Comparison of ENCODE assay signal across 8 cellular contexts in genomic region chr1:201447911-201448871, GRCh38. TPM values are rescaled to one million over a fixed set of nuclear protein-coding genes. Genes with fewer than 3 reads are reported as not detected.
A peak's percentile ranks its signal among the peaks of the same experiment; 100 is the strongest.
DNase-seq lines count a peak whose midpoint lies in the region; ATAC-seq and TF ChIP-seq lines count a peak whose summit lies in the region.

No MANE protein-coding gene starts in this region.

- H3K27me3 ChIP-seq in ascending aorta, result no peaks in the 10 kb centered on the region
- no peaks in the 10 kb centered on the region for H3K27me3 ChIP-seq in sigmoid colon

- H3K9me3 ChIP-seq in ascending aorta (no peaks in the 10 kb centered on the region), sigmoid colon (no peaks in the 10 kb centered on the region)

- ATAC-seq in GM21390 (IDR thresholded peaks at IDR 0.05; ENCODE audit: unreplicated experiment) (peak; percentile 79), GM18861 (IDR thresholded peaks at IDR 0.05; ENCODE audit: unreplicated experiment) (no peak)

- H3K36me3 ChIP-seq in ascending aorta, result no peaks in the 10 kb centered on the region
- H3K36me3 ChIP-seq in sigmoid colon, result no peaks in the 10 kb centered on the region

- intact Hi-C loops in ascending aorta (cut with DNase I), result loop anchor here (1.0 kb wide), 2 partner anchors 32 to 65 kb away; no protein-coding TSS in a partner anchor
- intact Hi-C loops in sigmoid colon (cut with DNase I), result loop anchor here (1.0 to 2.0 kb wide), 2 partner anchors 33 to 65 kb away; no protein-coding TSS in a partner anchor

- TF ChIP-seq POLR2A in sigmoid colon (IDR thresholded peaks at IDR 0.05), result no peak

- DNase-seq in CD1c-positive myeloid dendritic cell (ENCODE audit: extremely low spot score) (peak; percentile 69), KBM-7 (peak; percentile 77), SW480 (ENCODE audit: low spot score) (peak; percentile 86), ascending aorta (ENCODE audit: low spot score in 2 of 2) (peak in 1 of 2 donors; percentile 86), hippocampal formation (lab: John Stamatoyannopoulos, UW) (peak; percentile 87 to 94), sigmoid colon (peak; percentile 93)

- WGBS in sigmoid colon, 2 donors, result 22 to 36% methylated on average over 20 of the region's 20 CpGs

- H3K4me3 ChIP-seq in ascending aorta (no peak overlapping the region), sigmoid colon (no peak overlapping the region)

- TF ChIP-seq CTCF in ascending aorta (IDR thresholded peaks at IDR 0.05) (peak; percentile 78 to 89 (median 81)), sigmoid colon (IDR thresholded peaks at IDR 0.05) (peak; percentile 78 to 92 (median 84))

- peak in 1 of 4 donors; percentile 41 for TF ChIP-seq EP300 in sigmoid colon (IDR thresholded peaks at IDR 0.05)

- H3K4me1 ChIP-seq in ascending aorta, result peaks cover 6 to 10% of the 10 kb centered on the region in 2 donors
- H3K4me1 ChIP-seq in sigmoid colon, result peaks cover 0 to 35% (median 34%) of the 10 kb centered on the region in 4 donors

- in situ Hi-C loops in KBM-7 (cut with MboI; ENCODE audit: low pct_unique_long_range_greater_than_20kb, low sequenced_read_pairs), result no loop called here

- H3K27ac ChIP-seq in ascending aorta (peak overlapping the region in 1 of 2 donors; percentile 28), sigmoid colon (peak overlapping the region; percentile 9 to 78 (median 68))

RNA-seq across cellular contexts. Expression of gene PHLDA3, which starts 20.8 kb away (rescaled TPM):
- total RNA-seq in ascending aorta, result 111 TPM
- 100 to 1,000 TPM in 2 of 4 donors, 10 to 100 TPM in 2; 93.4 to 135 (median 108) TPM for total RNA-seq in sigmoid colon
- 10 to 100 TPM in 1 of 3 donors, 1 to 10 TPM in 2; 3.2 to 20.8 (median 9.6) TPM for polyA plus RNA-seq in sigmoid colon

RNA-seq across cellular contexts. Expression of gene TNNI1, which starts 26.7 kb away (rescaled TPM):
- total RNA-seq in ascending aorta, result not detected
- not detected for total RNA-seq in sigmoid colon
- 1 to 10 TPM in 1 of 3 donors, under 1 TPM in 2; 0.04 to 7.8 (median 0.46) TPM for polyA plus RNA-seq in sigmoid colon

RNA-seq across cellular contexts. Expression of gene LAD1, which starts 49.1 kb away (rescaled TPM):
- 0.43 TPM for total RNA-seq in ascending aorta
- not detected for total RNA-seq in sigmoid colon
- polyA plus RNA-seq in sigmoid colon, result 100 to 1,000 TPM in 2 of 3 donors, 10 to 100 TPM in 1; 63.7 to 151 (median 102) TPM

RNA-seq across cellular contexts. Expression of gene CSRP1, which starts 58.7 kb away (rescaled TPM):
- total RNA-seq in ascending aorta (948 TPM), sigmoid colon (1,000 to 10,000 TPM; 4,737 to 8,467 (median 6,048) TPM)
- polyA plus RNA-seq in sigmoid colon, result 100 to 1,000 TPM; 189 to 296 (median 264) TPM
